ENCODE assay signal across 17 cellular contexts in genomic region chr1:55767171-55767570, GRCh38.
"Had no signal": no experiment of that assay in that cellular context is flagged by ENCODE, and none has a peak within 500 bp of the region (broad histone marks: within the 10 kb centered on the region; RNA-seq: fewer than 3 reads in every experiment).

No MANE protein-coding gene starts in this region.

- FAIRE-seq: HepG2 had no signal

- ATAC-seq: HepG2 had no signal

- DNase-seq: IMR-90, Kasumi-1, KG1, MM.1S, NCI-H1092 treated with DMSO at 0.1 percent for 48 hours, NCI-H1436, NCI-H187, NCI-H2029, NCI-H2081 treated with DMSO at 0.1 percent for 48 hours, NCI-H2171, NCI-H226, NCI-H510A, NCI-H69, NCI-H774, SHP77, SK-N-SH had no signal
